In genomic region chr9:99998266-99998665, GRCh38 we compare ENCODE assay signal across 23 cellular contexts.
"Had no signal": no experiment of that assay in that cellular context is flagged by ENCODE, and none has a peak within 500 bp of the region (broad histone marks: within the 10 kb centered on the region; RNA-seq: fewer than 3 reads in every experiment).

No MANE protein-coding gene starts in this region.

- ATAC-seq: activated CD8-positive, alpha-beta memory T cell treated with anti-CD3 and anti-CD28 coated beads, Interleukin-2, amount 10 ng/mL, durations not matched to agents 7 days and 5 days; left colon; mucosa of descending colon; naive thymus-derived CD4-positive, alpha-beta T cell; psoas muscle; stimulated activated naive CD8-positive, alpha-beta T cell treated with anti-CD3 and anti-CD28 coated beads, Interleukin-15, Interleukin-2, amounts not matched to agents 100 U/mL and 50 U/mL, for 24 hours; T-cell had no signal

- H3K27me3 Mint-ChIP-seq: activated CD8-positive, alpha-beta memory T cell treated with anti-CD3 and anti-CD28 coated beads, Interleukin-2, amount 10 ng/mL, durations not matched to agents 7 days and 5 days; activated T-cell treated with anti-CD3 and anti-CD28 coated beads, Interleukin-2, amount 50 U/mL, for 24 hours; naive thymus-derived CD4-positive, alpha-beta T cell; T-cell had no signal

- H3K9ac ChIP-seq: SK-N-SH had no signal

- H3K4me3 Mint-ChIP-seq: activated CD8-positive, alpha-beta memory T cell treated with anti-CD3 and anti-CD28 coated beads, Interleukin-2, amount 10 ng/mL, durations not matched to agents 7 days and 5 days; activated T-cell treated with anti-CD3 and anti-CD28 coated beads, Interleukin-2, amount 50 U/mL, for 24 hours; T-cell had no signal

- DNase-seq: activated CD4-positive, alpha-beta T cell treated with anti-CD3 and anti-CD28 coated beads for 1 hour; activated CD4-positive, alpha-beta T cell treated with anti-CD3 and anti-CD28 coated beads, Interleukin-2, amount 50 U/mL, for 4 hours; activated CD8-positive, alpha-beta memory T cell treated with anti-CD3 and anti-CD28 coated beads, Interleukin-2, amount 10 ng/mL, durations not matched to agents 7 days and 5 days; activated naive CD4-positive, alpha-beta T cell treated with anti-CD3 and anti-CD28 coated beads, Interleukin-2, amount 50 U/mL, for 16 hours; activated T-cell treated with anti-CD3 and anti-CD28 coated beads, Interleukin-2, amount 50 U/mL, for 24 hours; caudate nucleus; effector CD4-positive, alpha-beta T cell; foreskin fibroblast; left colon; mucosa of descending colon; naive thymus-derived CD4-positive, alpha-beta T cell; psoas muscle; SK-N-SH; stimulated activated CD4-positive, alpha-beta T cell treated with anti-CD3 and anti-CD28 coated beads, Interleukin-4, amount 100 ng/mL, for 4 hours; stimulated activated CD8-positive, alpha-beta memory T cell treated with anti-CD3 and anti-CD28 coated beads, Interleukin-4, amount 100 ng/mL, for 48 hours; stimulated activated naive CD8-positive, alpha-beta T cell treated with anti-CD3 and anti-CD28 coated beads, Interleukin-15, Interleukin-2, amounts not matched to agents 100 U/mL and 50 U/mL, for 24 hours; T-cell; T-helper 9 cell; trophoblast cell had no signal

- H3K27ac Mint-ChIP-seq: activated CD8-positive, alpha-beta memory T cell treated with anti-CD3 and anti-CD28 coated beads, Interleukin-2, amount 10 ng/mL, durations not matched to agents 7 days and 5 days; activated T-cell treated with anti-CD3 and anti-CD28 coated beads, Interleukin-2, amount 50 U/mL, for 24 hours; T-cell had no signal

- H3K27me3 ChIP-seq: right lobe of liver had no signal

- H3K4me3 ChIP-seq: coronary artery, mucosa of descending colon, psoas muscle, right lobe of liver, smooth muscle cell had no signal

- H3K4me1 Mint-ChIP-seq: activated CD8-positive, alpha-beta memory T cell treated with anti-CD3 and anti-CD28 coated beads, Interleukin-2, amount 10 ng/mL, durations not matched to agents 7 days and 5 days; T-cell had no signal

- H3K4me1 ChIP-seq: psoas muscle, right lobe of liver had no signal

- H3K36me3 ChIP-seq: right lobe of liver had no signal

- H3K4me2 ChIP-seq: SK-N-SH, smooth muscle cell had no signal

- FAIRE-seq: endothelial cell of umbilical vein had no signal

- H3K9me3 ChIP-seq: psoas muscle, right lobe of liver had no signal

- H3K27ac ChIP-seq: coronary artery, psoas muscle, right lobe of liver had no signal
